Comparison of ENCODE assay signal across 26 cellular contexts in genomic region chr10:84762754-84763394, GRCh38.
DNase-seq lines count a peak whose midpoint lies in the region; FAIRE-seq lines count a peak whose summit lies in the region.
"Had no signal": no experiment of that assay in that cellular context is flagged by ENCODE, and none has a peak within 500 bp of the region (broad histone marks: within the 10 kb centered on the region; RNA-seq: fewer than 3 reads in every experiment).

No MANE protein-coding gene starts in this region.

- no peak overlapping the region for H3K18ac ChIP-seq in mesenchymal stem cell (ENCODE audit: low read depth in 1 of 2, low read length in 2 of 2)

- WGBS in mesenchymal stem cell, result 82% methylated on average over 15 of the region's 16 CpGs

- H3K79me1 ChIP-seq in mesenchymal stem cell (replicated peaks; ENCODE audit: low read length, poor library complexity, severe bottlenecking), result no peaks in the 10 kb centered on the region

- no peak overlapping the region for H2BK120ac ChIP-seq in mesenchymal stem cell (ENCODE audit: low read depth, low read length)

- no peak overlapping the region for H3K4me2 ChIP-seq in mesenchymal stem cell (ENCODE audit: low read length, poor library complexity, severe bottlenecking)

- no peak overlapping the region for H4K8ac ChIP-seq in mesenchymal stem cell (ENCODE audit: low read length)

- H2BK12ac ChIP-seq in mesenchymal stem cell (ENCODE audit: low read length in 2 of 2), result no peak overlapping the region

- H3K23ac ChIP-seq in mesenchymal stem cell (ENCODE audit: low read length in 2 of 2), result no peak overlapping the region

- H3K14ac ChIP-seq in mesenchymal stem cell (ENCODE audit: low read length in 2 of 2), result no peak overlapping the region

- no peaks in the 10 kb centered on the region for H3K4me1 ChIP-seq in mesenchymal stem cell (ENCODE audit: control insufficient read depth, insufficient read depth, low read depth, low read length)
- H3K4me1 ChIP-seq: suprapubic skin had no signal

- H2BK5ac ChIP-seq in mesenchymal stem cell (ENCODE audit: low read depth, low read length, poor library complexity, severe bottlenecking), result no peak overlapping the region

- no peak overlapping the region for H3K9ac ChIP-seq in mesenchymal stem cell (ENCODE audit: low read length)

- no peaks in the 10 kb centered on the region for H3K36me3 ChIP-seq in mesenchymal stem cell (ENCODE audit: control insufficient read depth in 1 of 2, insufficient read depth in 2 of 2, low read depth in 1 of 2, low read length in 2 of 2)
- H3K36me3 ChIP-seq: cardiac muscle cell, MG63, suprapubic skin had no signal

- DNase-seq in NCI-H748 (lab: John Stamatoyannopoulos, UW; ENCODE audit: unreplicated experiment) (peak; percentile 41), NCI-H748 treated with DMSO at 0.1 percent for 48 hours (lab: John Stamatoyannopoulos, UW) (no peak), RPMI8226 (peak; percentile 3), iPS-NIHi11 (ENCODE audit: low spot score) (peak; percentile 36), urothelium cell line (ENCODE audit: low spot score) (peak; percentile 13), mesenchymal stem cell (no peak), NCI-H1105 treated with DMSO at 0.1 percent for 48 hours (lab: John Stamatoyannopoulos, UW) (no peak), NCI-H1105 (lab: John Stamatoyannopoulos, UW) (no peak)
- DNase-seq: activated B cell treated with CpG ODN at 0.5 μM for 24 hours; activated CD4-positive, alpha-beta T cell treated with anti-CD3 and anti-CD28 coated beads, Interleukin-2, amount 50 U/mL, for 48 hours; activated CD8-positive, alpha-beta memory T cell treated with anti-CD3 and anti-CD28 coated beads, Interleukin-2, amount 50 U/mL, for 4 hours; DMS79 treated with DMSO at 0.1 percent for 48 hours; HCEC 1CT; MG63; naive B cell; NCI-H1694; NCI-H524; retina; small intestine; stimulated activated CD4-positive, alpha-beta T cell treated with anti-CD3 and anti-CD28 coated beads, Interleukin-2, amount 100 ng/mL, for 24 hours; T-helper 9 cell had no signal

- peaks cover 10% of the 10 kb centered on the region for H3K9me3 ChIP-seq in mesenchymal stem cell (ENCODE audit: control insufficient read depth, low read length)
- H3K9me3 ChIP-seq: MG63, suprapubic skin had no signal

- H3K4me3 ChIP-seq in mesenchymal stem cell (ENCODE audit: insufficient read depth in 1 of 2, low read depth in 1 of 2, low read length in 2 of 2), result no peak overlapping the region
- H3K4me3 ChIP-seq: cardiac muscle cell, MG63, suprapubic skin had no signal

- no peak overlapping the region for H3K27ac ChIP-seq in mesenchymal stem cell (ENCODE audit: low read length, poor library complexity, severe bottlenecking)
- H3K27ac ChIP-seq: cardiac muscle cell, suprapubic skin had no signal

- no peak for FAIRE-seq in urothelium cell line (lab: Jason Lieb, UNC)
- FAIRE-seq: A204.1, endometrium, GM12891, small intestine had no signal

- no peak overlapping the region for H3K4ac ChIP-seq in mesenchymal stem cell (ENCODE audit: low read depth in 1 of 2, low read length in 2 of 2)

- no peak overlapping the region for H2BK15ac ChIP-seq in mesenchymal stem cell (ENCODE audit: low read depth, poor library complexity, severe bottlenecking)

- no peak overlapping the region for H4K91ac ChIP-seq in mesenchymal stem cell (ENCODE audit: low read length)

- no peaks in the 10 kb centered on the region for H3K27me3 ChIP-seq in mesenchymal stem cell (ENCODE audit: control insufficient read depth in 1 of 2, insufficient read depth in 1 of 2, low read length in 2 of 2)
- H3K27me3 ChIP-seq: cardiac muscle cell, MG63, suprapubic skin had no signal

- no peak overlapping the region for H2AK5ac ChIP-seq in mesenchymal stem cell (ENCODE audit: low read length, severe bottlenecking)

- H2AFZ ChIP-seq in mesenchymal stem cell (ENCODE audit: low read depth, low read length), result no peak overlapping the region

Comparison
In these comparisons a context has a peak if more than half of its experiments do, and no peak if none do; other contexts are left out.
1. DNase-seq: peak in NCI-H748 (single experiment), RPMI8226 (single experiment), iPS-NIHi11 (single experiment) and urothelium cell line (single experiment); none in NCI-H748 treated with DMSO at 0.1 percent for 48 hours (single experiment), mesenchymal stem cell (single experiment), NCI-H1105 treated with DMSO at 0.1 percent for 48 hours (single experiment) and NCI-H1105 (single experiment).